In the genomic region with DNA sequence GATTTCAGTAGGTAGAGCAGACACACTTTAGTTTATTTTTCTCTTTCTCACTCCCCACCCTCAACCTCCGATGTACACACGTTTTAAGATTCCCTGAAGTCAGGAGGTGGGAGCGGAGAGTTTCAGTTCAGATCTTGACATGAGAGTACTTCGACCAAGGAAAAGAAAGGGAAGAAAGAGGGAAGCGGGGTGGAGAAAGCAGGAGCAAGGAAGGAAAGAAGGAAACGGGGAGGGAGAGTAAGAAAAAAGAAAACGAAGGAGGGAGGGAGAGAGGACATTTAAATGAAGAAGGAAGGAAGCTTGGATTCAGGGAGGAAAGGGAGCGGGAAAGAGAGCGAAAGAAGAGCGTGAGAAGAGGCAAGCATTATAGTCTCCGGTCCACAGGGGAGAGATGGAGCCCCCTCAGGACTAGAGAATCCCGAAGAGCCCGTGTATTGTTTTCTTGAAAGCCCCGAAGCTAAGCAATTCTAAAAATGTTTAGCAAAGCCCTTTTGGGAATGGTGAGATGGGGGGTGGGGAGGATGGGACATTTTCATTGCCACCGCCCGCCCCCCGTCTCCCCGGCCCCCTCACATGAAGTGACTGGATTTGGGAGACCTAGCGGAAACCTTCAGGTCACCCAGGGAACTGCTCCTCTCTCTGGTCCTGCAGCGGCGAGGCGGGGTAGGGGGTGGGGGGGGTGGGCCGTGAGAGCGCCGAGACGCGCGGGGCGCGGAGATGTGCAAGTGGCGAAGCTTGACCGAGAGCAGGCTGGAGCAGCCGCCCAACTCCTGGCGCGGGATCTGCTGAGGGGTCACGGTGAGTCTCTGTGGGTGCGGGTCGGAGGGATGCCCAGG, we compare ENCODE assay signal across 8 cellular contexts. TPM values are rescaled to one million over a fixed set of nuclear protein-coding genes. Genes with fewer than 3 reads are reported as not detected.
DNase-seq lines count a peak whose midpoint lies in the region; ATAC-seq and TF ChIP-seq lines count a peak whose summit lies in the region.

No MANE protein-coding gene starts in this region.

- no peak overlapping the region for H3K23ac ChIP-seq in neuronal stem cell (ENCODE audit: low read depth, low read length, poor library complexity)

- WGBS in neuronal stem cell (ENCODE audit: extremely low coverage in 2 of 2, insufficient read length in 2 of 2, insufficient replicate concordance in 1 of 2), 2 donors: no CpG with 5 or more reads among the region's 38 CpGs

- H3K36me3 Mint-ChIP-seq in CD4-positive, alpha-beta T cell (ENCODE audit: low read depth): no peaks in the 10 kb centered on the region

- no peak overlapping the region for H3K27ac ChIP-seq in CD4-positive, alpha-beta T cell (ENCODE audit: low read depth, low read length)
- H3K27ac ChIP-seq in OCI-LY1 (ENCODE audit: low read depth, low read length, poor library complexity, severe bottlenecking): peak overlapping the region; percentile 90
- H3K27ac ChIP-seq in fibroblast of lung (ENCODE audit: insufficient read depth, low read length): peak overlapping the region; percentile 90
- H3K27ac ChIP-seq in neuronal stem cell (replicated peaks; ENCODE audit: low read length): no peak overlapping the region

- H4K8ac ChIP-seq in neuronal stem cell (ENCODE audit: low read depth, low read length): no peak overlapping the region

- ATAC-seq in CD4-positive, alpha-beta T cell (ENCODE audit: poor library complexity): no peak
- ATAC-seq in GM21360 (IDR thresholded peaks at IDR 0.05; ENCODE audit: unreplicated experiment): no peak
- ATAC-seq in HG03432 (IDR thresholded peaks at IDR 0.05; ENCODE audit: unreplicated experiment): no peak

- H4K91ac ChIP-seq in neuronal stem cell (ENCODE audit: low read depth, low read length, poor library complexity): no peak overlapping the region

- no peak overlapping the region for H2AK5ac ChIP-seq in neuronal stem cell (ENCODE audit: low read depth, low read length)

- no peak for TF ChIP-seq CTCF in CD4-positive, alpha-beta T cell (IDR thresholded peaks at IDR 0.05)
- TF ChIP-seq CTCF in OCI-LY1 (IDR thresholded peaks at IDR 0.05; ENCODE audit: low read length): peak; percentile 41; the same call in 1 of the 2 replicates
- no peak for TF ChIP-seq CTCF in fibroblast of lung (conservative IDR thresholded peaks at IDR 0.05 in 1 of 2, IDR thresholded peaks at IDR 0.05 in 1 of 2; ENCODE audit: low read depth in 1 of 2, low read length in 2 of 2)

- H2BK5ac ChIP-seq in neuronal stem cell (ENCODE audit: low read length): peak overlapping the region; percentile 31

- H3K36me3 ChIP-seq in OCI-LY1 (ENCODE audit: insufficient read depth, low read length) (peaks cover 35% of the 10 kb centered on the region), fibroblast of lung (ENCODE audit: control insufficient read depth, insufficient read depth, low read length) (no peaks in the 10 kb centered on the region), neuronal stem cell (replicated peaks in 1 of 2; ENCODE audit: control insufficient read depth in 2 of 2, insufficient read depth in 2 of 2, low read length in 2 of 2) (no peaks in the 10 kb centered on the region)

- no peaks in the 10 kb centered on the region for H3K9me2 ChIP-seq in OCI-LY1 (ENCODE audit: low read depth, low read length)

- peaks cover 52% of the 10 kb centered on the region for H3K27me3 Mint-ChIP-seq in CD4-positive, alpha-beta T cell

- no peak for DNase-seq in CD4-positive, alpha-beta T cell
- DNase-seq in fibroblast of lung (ENCODE audit: low read depth in 2 of 2) (peak in 1 of 2 donors; percentile 45), neuronal stem cell (ENCODE audit: low spot score) (peak; percentile 30), NCI-H345 treated with DMSO at 0.1 percent for 48 hours (lab: John Stamatoyannopoulos, UW; ENCODE audit: unreplicated experiment) (no peak), C1 segment of cervical spinal cord (lab: John Stamatoyannopoulos, UW) (no peak)

- peak overlapping the region; percentile 51; the same call in 1 of the 2 replicates for H2AFZ ChIP-seq in OCI-LY1 (ENCODE audit: low read length)
- peak overlapping the region; percentile 87 for H2AFZ ChIP-seq in fibroblast of lung (ENCODE audit: low read length)
- peak overlapping the region; percentile 99 for H2AFZ ChIP-seq in neuronal stem cell (ENCODE audit: low read length)

- no peak overlapping the region for H3K27ac Mint-ChIP-seq in CD4-positive, alpha-beta T cell

- H3K18ac ChIP-seq in neuronal stem cell (ENCODE audit: low read length): peak overlapping the region; percentile 95

- H4K20me1 ChIP-seq in OCI-LY1 (ENCODE audit: insufficient read depth, low read length): no peaks in the 10 kb centered on the region
- no peaks in the 10 kb centered on the region for H4K20me1 ChIP-seq in fibroblast of lung (ENCODE audit: control insufficient read depth, extremely low read depth, insufficient read depth, low read length)

- no peaks in the 10 kb centered on the region for H3K79me1 ChIP-seq in neuronal stem cell (ENCODE audit: low read depth, low read length)

- H3K14ac ChIP-seq in neuronal stem cell (ENCODE audit: low read length): no peak overlapping the region

- POLR2A ChIA-PET in CD4-positive, alpha-beta T cell (lab: Charles Lee): no interaction called here

- H3K4me1 Mint-ChIP-seq in CD4-positive, alpha-beta T cell (ENCODE audit: low read depth): peaks cover 16% of the 10 kb centered on the region

- H3F3A ChIP-seq in OCI-LY1 (ENCODE audit: insufficient read depth, low read length): no peaks in the 10 kb centered on the region

- H3K4me3 Mint-ChIP-seq in CD4-positive, alpha-beta T cell: peak overlapping the region; percentile 71

- no peak overlapping the region for H3K4ac ChIP-seq in neuronal stem cell (ENCODE audit: low read length)

- no peaks in the 10 kb centered on the region for H3K9me3 ChIP-seq in CD4-positive, alpha-beta T cell (ENCODE audit: control insufficient read depth, low read length)
- H3K9me3 ChIP-seq in OCI-LY1 (ENCODE audit: low read length) (peaks cover 6% of the 10 kb centered on the region; the same call in 1 of the 2 replicates), fibroblast of lung (ENCODE audit: control insufficient read depth, insufficient read depth, low read depth, low read length) (no peaks in the 10 kb centered on the region), neuronal stem cell (replicated peaks in 1 of 2; ENCODE audit: control insufficient read depth in 2 of 2, insufficient read depth in 1 of 2, low read depth in 1 of 2, low read length in 2 of 2) (no peaks in the 10 kb centered on the region)

- peaks cover 42% of the 10 kb centered on the region for H3K4me1 ChIP-seq in OCI-LY1 (ENCODE audit: insufficient read depth, low read length, severe bottlenecking)
- H3K4me1 ChIP-seq in fibroblast of lung (ENCODE audit: control insufficient read depth, extremely low read depth, insufficient read depth, low read length): peaks cover 2% of the 10 kb centered on the region
- H3K4me1 ChIP-seq in neuronal stem cell (ENCODE audit: control insufficient read depth in 2 of 2, insufficient read depth in 1 of 2, low read depth in 1 of 2, low read length in 2 of 2): peaks cover 4 to 8% of the 10 kb centered on the region in 2 donors

- CTCF ChIA-PET in CD4-positive, alpha-beta T cell (lab: Charles Lee): no interaction called here

- peaks cover 45% of the 10 kb centered on the region for H3K27me3 ChIP-seq in CD4-positive, alpha-beta T cell (ENCODE audit: control insufficient read depth, insufficient read depth, low read length)
- H3K27me3 ChIP-seq in OCI-LY1 (ENCODE audit: insufficient read depth, low read length) (no peaks in the 10 kb centered on the region), fibroblast of lung (ENCODE audit: control insufficient read depth, insufficient read depth, low read length) (no peaks in the 10 kb centered on the region), neuronal stem cell (ENCODE audit: control insufficient read depth in 3 of 3, insufficient read depth in 3 of 3, low read depth in 1 of 3, low read length in 3 of 3) (peaks cover 0 to 54% (median 11%) of the 10 kb centered on the region in 3 experiments)

- no peak overlapping the region for H2BK12ac ChIP-seq in neuronal stem cell (ENCODE audit: low read length)

- H3K4me2 ChIP-seq in OCI-LY1 (ENCODE audit: low read length): peak overlapping the region; percentile 96
- H3K4me2 ChIP-seq in fibroblast of lung (ENCODE audit: extremely low read depth, insufficient read depth, low read length): peak overlapping the region; percentile 84
- H3K4me2 ChIP-seq in neuronal stem cell (ENCODE audit: insufficient read depth, low read length, poor library complexity, severe bottlenecking): peak overlapping the region; percentile 90

- H3K9me3 Mint-ChIP-seq in CD4-positive, alpha-beta T cell: no peaks in the 10 kb centered on the region

- no peak overlapping the region for H2BK120ac ChIP-seq in neuronal stem cell (ENCODE audit: low read depth, low read length)

- H3K9ac ChIP-seq in OCI-LY1 (ENCODE audit: low read length): peak overlapping the region; percentile 93
- H3K9ac ChIP-seq in fibroblast of lung (ENCODE audit: insufficient read depth, low read length): peak overlapping the region; percentile 86
- H3K9ac ChIP-seq in neuronal stem cell (ENCODE audit: low read depth, low read length, poor library complexity): peak overlapping the region; percentile 93

- H2BK15ac ChIP-seq in neuronal stem cell (ENCODE audit: low read length): no peak overlapping the region

- peaks cover 51% of the 10 kb centered on the region for H3K79me2 ChIP-seq in OCI-LY1 (ENCODE audit: insufficient read depth, low read length)
- peaks cover 10% of the 10 kb centered on the region for H3K79me2 ChIP-seq in fibroblast of lung (ENCODE audit: control insufficient read depth, insufficient read depth, low read length)

- H3K4me3 ChIP-seq in OCI-LY1 (ENCODE audit: low read depth, low read length, poor library complexity, severe bottlenecking) (peak overlapping the region; percentile 85), fibroblast of lung (replicated peaks in 1 of 4; ENCODE audit: control extremely low read depth in 1 of 4, insufficient read depth in 1 of 4, low read depth in 3 of 4, low read length in 4 of 4) (peak overlapping the region; percentile 82 to 89 (median 88)), neuronal stem cell (ENCODE audit: low read length in 2 of 2) (peak overlapping the region; percentile 47 to 88)

- intact Hi-C loops in CD4-positive, alpha-beta T cell (cut with DNase I, micrococcal nuclease): no loop called here

RNA-seq across cellular contexts. Expression of gene MME, which starts 0.9 kb away (rescaled TPM):
- total RNA-seq in CD4-positive, alpha-beta T cell: 1 to 10 TPM in 1 of 2 experiments, under 1 TPM in 1; 0.69 to 1.8 TPM
- total RNA-seq in fibroblast of lung: 152 and 451 TPM in 2 replicates
- polyA plus RNA-seq in fibroblast of lung: 89.3 and 137 TPM in 2 replicates
- 66.6 and 96.4 TPM in 2 replicates for polyA plus RNA-seq in fibroblast of lung (2012)
- polyA minus RNA-seq in fibroblast of lung (ENCODE audit: low replicate concordance): 57.4 and 71.7 TPM in 2 replicates
- 1.2 TPM for polyA plus RNA-seq in neuronal stem cell (2013, experiment 1 of 2)
- 0.90 TPM for polyA plus RNA-seq in neuronal stem cell (2013, experiment 2 of 2)

Comparison
In these comparisons a context has a peak if more than half of its experiments do, and no peak if none do; other contexts are left out.
1. H3K27ac ChIP-seq: peak in OCI-LY1 (single experiment) and fibroblast of lung (single experiment); none in CD4-positive, alpha-beta T cell (single experiment) and neuronal stem cell (single experiment).
2. RNA of gene MME, which starts 0.9 kb away (total RNA-seq): 152 to 451 TPM in fibroblast of lung; 0.69 to 1.8 TPM in CD4-positive, alpha-beta T cell; every median in the first group is over 10 times any median in the second.
3. Peak in every context shown above with its lines, with median percentiles within 50 percentile points of each other: H2AFZ ChIP-seq, H3K4me2 ChIP-seq, H3K4me3 ChIP-seq and H3K9ac ChIP-seq.